In genomic region chr4:38013461-38014366, GRCh38 we compare ENCODE assay signal across 13 cellular contexts. TPM values are rescaled to one million over a fixed set of nuclear protein-coding genes. Genes with fewer than 3 reads are reported as not detected.
DNase-seq lines count a peak whose midpoint lies in the region; ATAC-seq and TF ChIP-seq lines count a peak whose summit lies in the region.
"Had no signal": no experiment of that assay in that cellular context is flagged by ENCODE, and none has a peak within 500 bp of the region (broad histone marks: within the 10 kb centered on the region; RNA-seq: fewer than 3 reads in every experiment).

No MANE protein-coding gene starts in this region.

- H3K27ac Mint-ChIP-seq in IgD-negative memory B cell (peak overlapping the region in 2 of 3 donors; percentile 16 to 48), WTC11 (peak overlapping the region; percentile 79; the same call in 1 of the 2 replicates)
- H3K27ac Mint-ChIP-seq: activated CD4-positive, alpha-beta T cell treated with anti-CD3 and anti-CD28 coated beads, Interleukin-2, amount 10 ng/mL, durations not matched to agents 24 days and 14 days; activated naive CD8-positive, alpha-beta T cell had no signal

- TF ChIP-seq POLR2A in stomach (IDR thresholded peaks at IDR 0.05): no peak

- no peaks in the 10 kb centered on the region for H3K27me3 ChIP-seq in heart right ventricle
- H3K27me3 ChIP-seq in stomach: no peaks in the 10 kb centered on the region

- H3K36me3 ChIP-seq in heart right ventricle: peaks cover 0 to 44% (median 0%) of the 10 kb centered on the region in 9 donors
- H3K36me3 ChIP-seq in stomach: peaks cover 0 to 37% (median 17%) of the 10 kb centered on the region in 4 donors

- H3K36me3 Mint-ChIP-seq in IgD-negative memory B cell (peaks cover 3% of the 10 kb centered on the region), WTC11 (no peaks in the 10 kb centered on the region; the same call in 1 of the 2 replicates)

- H3K27me3 Mint-ChIP-seq in IgD-negative memory B cell (no peaks in the 10 kb centered on the region), WTC11 (ENCODE audit: low read depth) (no peaks in the 10 kb centered on the region)
- H3K27me3 Mint-ChIP-seq: activated CD4-positive, alpha-beta T cell treated with anti-CD3 and anti-CD28 coated beads, Interleukin-2, amount 10 ng/mL, durations not matched to agents 24 days and 14 days; activated naive CD8-positive, alpha-beta T cell had no signal

- H3K9me3 ChIP-seq in heart right ventricle: no peaks in the 10 kb centered on the region
- H3K9me3 ChIP-seq in stomach: no peaks in the 10 kb centered on the region

- no peak for TF ChIP-seq CTCF in WTC11 (IDR thresholded peaks at IDR 0.05)
- TF ChIP-seq CTCF in heart right ventricle (IDR thresholded peaks at IDR 0.05): no peak
- TF ChIP-seq CTCF in stomach (IDR thresholded peaks at IDR 0.05): no peak

- POLR2A ChIA-PET in WTC11 (lab: Charles Lee): no interaction called here

- peaks cover 2 to 58% (median 27%) of the 10 kb centered on the region in 9 donors for H3K4me1 ChIP-seq in heart right ventricle
- peaks cover 8 to 48% (median 27%) of the 10 kb centered on the region in 4 donors for H3K4me1 ChIP-seq in stomach

- ATAC-seq in WTC11: no peak
- ATAC-seq in heart right ventricle: peak; percentile 47 to 91 (median 78)
- no peak for ATAC-seq in GM21390 (IDR thresholded peaks at IDR 0.05; ENCODE audit: unreplicated experiment)
- no peak for ATAC-seq in HG03354 (IDR thresholded peaks at IDR 0.05; ENCODE audit: poor library complexity, severe bottlenecking, unreplicated experiment)

- no peak overlapping the region for H3K4me3 Mint-ChIP-seq in IgD-negative memory B cell
- no peak overlapping the region for H3K4me3 Mint-ChIP-seq in WTC11
- H3K4me3 Mint-ChIP-seq: activated CD4-positive, alpha-beta T cell treated with anti-CD3 and anti-CD28 coated beads, Interleukin-2, amount 10 ng/mL, durations not matched to agents 24 days and 14 days; activated naive CD8-positive, alpha-beta T cell had no signal

- peak overlapping the region in 4 of 10 donors; percentile 29 to 60 (median 42) for H3K27ac ChIP-seq in heart right ventricle
- peak overlapping the region; percentile 26 to 62 (median 61) for H3K27ac ChIP-seq in stomach

- 51 to 62% methylated on average over 9 of the region's 9 CpGs for WGBS in heart right ventricle, 2 donors
- WGBS in stomach, 5 donors: 48 to 61% (median 55%) methylated on average over 9 of the region's 9 CpGs

- H3K4me1 Mint-ChIP-seq in IgD-negative memory B cell (peaks cover 3 to 9% (median 6%) of the 10 kb centered on the region in 3 donors), WTC11 (peaks cover 9% of the 10 kb centered on the region)
- H3K4me1 Mint-ChIP-seq: activated CD4-positive, alpha-beta T cell treated with anti-CD3 and anti-CD28 coated beads, Interleukin-2, amount 10 ng/mL, durations not matched to agents 24 days and 14 days had no signal

- TF ChIP-seq EP300 in stomach (IDR thresholded peaks at IDR 0.05): no peak

- CTCF ChIA-PET in WTC11 (lab: Charles Lee): no interaction called here

- intact Hi-C loops in heart right ventricle (cut with DNase I) (no loop called here), stomach (cut with DNase I; ENCODE audit: low total_unique reads) (no loop called here)

- H3K9me3 Mint-ChIP-seq in IgD-negative memory B cell: no peaks in the 10 kb centered on the region
- no peaks in the 10 kb centered on the region for H3K9me3 Mint-ChIP-seq in WTC11
- H3K9me3 Mint-ChIP-seq: activated CD4-positive, alpha-beta T cell treated with anti-CD3 and anti-CD28 coated beads, Interleukin-2, amount 10 ng/mL, durations not matched to agents 24 days and 14 days had no signal

- H3K4me3 ChIP-seq in heart right ventricle: no peak overlapping the region
- H3K4me3 ChIP-seq in stomach: no peak overlapping the region

- DNase-seq in WTC11 (ENCODE audit: low spot score) (no peak), heart right ventricle (peak; percentile 67 to 74), stomach (peak; percentile 85), middle frontal gyrus (ENCODE audit: extremely low spot score, low spot score) (no peak)
- DNase-seq: activated CD4-positive, alpha-beta T cell treated with anti-CD3 and anti-CD28 coated beads, Interleukin-2, amount 10 ng/mL, durations not matched to agents 24 days and 14 days; erythroblast; KBM-7 had no signal

TF ChIP-seq in WTC11, 78 proteins besides CTCF, POLR2A, EP300 and RAD21 (continues in another document):
- TF ChIP-seq TEAD4 (CRISPR knock-in tag; IDR thresholded peaks at IDR 0.05) (no peak), NR2C2 (CRISPR knock-in tag; IDR thresholded peaks at IDR 0.05) (no peak), ZSCAN18 (CRISPR knock-in tag; IDR thresholded peaks at IDR 0.05) (no peak), SMAD3 (CRISPR knock-in tag; IDR thresholded peaks at IDR 0.05; ENCODE audit: borderline replicate concordance) (no peak), HMGA2 (CRISPR knock-in tag; IDR thresholded peaks at IDR 0.05) (no peak), NFYB (CRISPR knock-in tag; conservative IDR thresholded peaks at IDR 0.05; ENCODE audit: low read depth) (no peak), ZNF138 (CRISPR knock-in tag; conservative IDR thresholded peaks at IDR 0.05) (no peak), MXD4 (CRISPR knock-in tag; IDR thresholded peaks at IDR 0.05; ENCODE audit: borderline replicate concordance) (no peak), SMAD4 (CRISPR knock-in tag; IDR thresholded peaks at IDR 0.05) (no peak), HMGXB4 (CRISPR knock-in tag; IDR thresholded peaks at IDR 0.05) (no peak), ETV6 (CRISPR knock-in tag; IDR thresholded peaks at IDR 0.05) (no peak), SOX15 (CRISPR knock-in tag; IDR thresholded peaks at IDR 0.05) (no peak), MLX (CRISPR knock-in tag; IDR thresholded peaks at IDR 0.05) (no peak), GABPB1 (CRISPR knock-in tag; IDR thresholded peaks at IDR 0.05) (no peak), ZNF416 (CRISPR knock-in tag; IDR thresholded peaks at IDR 0.05) (no peak), GRHL2 (CRISPR knock-in tag; IDR thresholded peaks at IDR 0.05; ENCODE audit: insufficient replicate concordance, severe bottlenecking) (no peak), ATF6 (CRISPR knock-in tag; IDR thresholded peaks at IDR 0.05) (no peak)

RNA-seq across cellular contexts. Expression of gene PTTG2, which starts 53.5 kb away (rescaled TPM):
- polyA plus RNA-seq in IgD-negative memory B cell (not detected), heart right ventricle (1 to 10 TPM; 1.2 to 1.6 TPM), stomach (not detected)
- total RNA-seq in WTC11 (2021) (0.35 TPM in 1 of 3 replicates, not detected in the others), heart right ventricle (1 to 10 TPM in 1 of 10 donors, under 1 TPM in 7, not detected in 2; 0.55 to 1.0 (median 0.87) TPM), stomach (1 to 10 TPM in 2 of 5 donors, not detected in 3; 1.8 to 2.9 TPM)
- total RNA-seq: mesenteric fat pad, RPMI7951 had no signal

Comparison
In these comparisons a context has a peak if more than half of its experiments do, and no peak if none do; other contexts are left out.
1. ATAC-seq: peak in heart right ventricle (8 of 8); none in WTC11 (single experiment), GM21390 (single experiment) and HG03354 (single experiment).
2. DNase-seq: peak in heart right ventricle (2 of 2) and stomach (single experiment); none in WTC11 (single experiment) and middle frontal gyrus (single experiment).